ENCODE assay signal across 7 cellular contexts in genomic region chr17:17693955-17694228, GRCh38.
DNase-seq lines count a peak whose midpoint lies in the region; ATAC-seq and TF ChIP-seq lines count a peak whose summit lies in the region.

No MANE protein-coding gene starts in this region.

- peak overlapping the region; percentile 82 for H3K4me3 Mint-ChIP-seq in stimulated activated effector memory CD8-positive, alpha-beta T cell treated with anti-CD3 and anti-CD28 coated beads, Interleukin-12 subunit alpha, Interleukin-12 subunit beta, amount 100 ng/mL, for 72 hours

- ATAC-seq in stimulated activated effector memory CD8-positive, alpha-beta T cell treated with anti-CD3 and anti-CD28 coated beads, Interleukin-12 subunit alpha, Interleukin-12 subunit beta, amount 100 ng/mL, for 72 hours: no peak

- H3K4me1 Mint-ChIP-seq in stimulated activated effector memory CD8-positive, alpha-beta T cell treated with anti-CD3 and anti-CD28 coated beads, Interleukin-12 subunit alpha, Interleukin-12 subunit beta, amount 100 ng/mL, for 72 hours: peaks cover 60% of the 10 kb centered on the region

- H3K9ac ChIP-seq in SU-DHL-6 (ENCODE audit: low read length): peak overlapping the region; percentile 81

- no peaks in the 10 kb centered on the region for H4K20me1 ChIP-seq in SU-DHL-6 (ENCODE audit: low read depth, low read length)

- peak overlapping the region; percentile 87 for H3K4me2 ChIP-seq in SU-DHL-6 (ENCODE audit: low read depth, low read length, poor library complexity, severe bottlenecking)

- H3K4me3 ChIP-seq in HFF-Myc (replicated peaks; ENCODE audit: low read depth, low read length): peak overlapping the region; percentile 59
- H3K4me3 ChIP-seq in SU-DHL-6 (ENCODE audit: insufficient read depth, low read length, poor library complexity, severe bottlenecking): no peak overlapping the region
- peak overlapping the region; percentile 50 to 69 for H3K4me3 ChIP-seq in foreskin fibroblast (ENCODE audit: low read depth in 1 of 2, low read length in 2 of 2)

- no peak for TF ChIP-seq CTCF in HFF-Myc (IDR thresholded peaks at IDR 0.05; ENCODE audit: low read depth, low read length, missing control alignments)
- TF ChIP-seq CTCF in SU-DHL-6 (IDR thresholded peaks at IDR 0.05; ENCODE audit: insufficient read depth, low read length, poor library complexity, severe bottlenecking): no peak
- TF ChIP-seq CTCF in foreskin fibroblast (IDR thresholded peaks at IDR 0.05; ENCODE audit: low read depth, low read length): no peak

- peak overlapping the region; percentile 98 for H3K27ac Mint-ChIP-seq in stimulated activated effector memory CD8-positive, alpha-beta T cell treated with anti-CD3 and anti-CD28 coated beads, Interleukin-12 subunit alpha, Interleukin-12 subunit beta, amount 100 ng/mL, for 72 hours

- no peaks in the 10 kb centered on the region for H3K36me3 ChIP-seq in SU-DHL-6 (ENCODE audit: low read length)

- H3K27ac ChIP-seq in SU-DHL-6 (ENCODE audit: low read depth, low read length): no peak overlapping the region

- no peaks in the 10 kb centered on the region for H3K9me2 ChIP-seq in SU-DHL-6 (replicated peaks; ENCODE audit: insufficient read depth, low read length)

- no peaks in the 10 kb centered on the region for H3K9me3 ChIP-seq in SU-DHL-6 (ENCODE audit: insufficient read depth, low read length)

- no peaks in the 10 kb centered on the region for H3F3A ChIP-seq in SU-DHL-6 (ENCODE audit: insufficient read depth)

- H3K36me3 Mint-ChIP-seq in stimulated activated effector memory CD8-positive, alpha-beta T cell treated with anti-CD3 and anti-CD28 coated beads, Interleukin-12 subunit alpha, Interleukin-12 subunit beta, amount 100 ng/mL, for 72 hours: peaks cover 21% of the 10 kb centered on the region

- no peaks in the 10 kb centered on the region for H3K9me3 Mint-ChIP-seq in stimulated activated effector memory CD8-positive, alpha-beta T cell treated with anti-CD3 and anti-CD28 coated beads, Interleukin-12 subunit alpha, Interleukin-12 subunit beta, amount 100 ng/mL, for 72 hours

- DNase-seq in HFF-Myc (ENCODE audit: extremely low read depth, low read depth) (no peak), foreskin fibroblast (no peak), DMS53 treated with DMSO at 0.1 percent for 48 hours (lab: John Stamatoyannopoulos, UW; ENCODE audit: unreplicated experiment) (no peak), HPDE6-E6E7 (ENCODE audit: extremely low spot score) (no peak)
- DNase-seq in stimulated activated effector memory CD8-positive, alpha-beta T cell treated with anti-CD3 and anti-CD28 coated beads, Interleukin-12 subunit alpha, Interleukin-12 subunit beta, amount 100 ng/mL, for 72 hours (ENCODE audit: low spot score in 2 of 2): peak in 1 of 2 donors; percentile 12
- DNase-seq in activated CD4-positive, CD25-positive, alpha-beta regulatory T cell (lab: John Stamatoyannopoulos, UW): no peak

- no peaks in the 10 kb centered on the region for H3K27me3 ChIP-seq in SU-DHL-6 (ENCODE audit: low read length)

- no peaks in the 10 kb centered on the region for H3K79me2 ChIP-seq in SU-DHL-6 (ENCODE audit: insufficient read depth, low read length)

- peak overlapping the region; percentile 59 for H2AFZ ChIP-seq in SU-DHL-6 (ENCODE audit: low read depth, low read length, severe bottlenecking)
